ENCODE assay signal across 8 cellular contexts in the genomic region with DNA sequence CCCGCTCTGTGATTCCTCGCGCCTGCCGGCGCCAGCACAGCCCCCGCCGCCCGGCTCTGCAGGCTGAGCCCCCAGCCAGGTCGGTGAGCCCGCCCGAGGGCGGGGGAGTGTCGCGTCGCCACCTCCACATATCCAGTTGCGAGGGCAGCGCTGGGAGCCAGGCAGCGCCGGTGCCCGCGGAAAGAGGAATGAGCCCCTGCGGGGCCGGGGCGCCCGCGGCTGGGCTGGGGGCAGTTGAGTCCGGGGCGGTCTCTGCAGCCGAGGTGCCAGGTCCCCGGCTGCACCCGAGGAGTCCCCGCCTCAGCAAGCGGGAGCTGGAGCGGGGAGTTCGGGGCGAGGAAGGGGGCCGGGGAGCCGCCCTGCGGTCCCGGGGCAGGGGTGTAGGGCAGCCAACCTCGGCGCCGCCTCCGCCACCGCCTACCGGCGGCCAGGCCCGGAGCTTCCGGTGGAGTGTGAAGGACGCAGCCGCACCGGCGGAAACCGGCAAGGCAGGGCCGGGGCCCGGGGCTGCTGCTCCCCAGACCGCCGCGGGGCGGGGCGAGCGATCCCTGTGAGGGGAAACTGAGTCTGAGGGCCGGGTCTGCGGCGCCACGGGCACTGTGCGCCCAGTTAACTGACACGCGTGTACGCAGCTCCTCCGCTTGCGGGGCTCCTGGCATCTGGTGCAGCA. TPM values are rescaled to one million over a fixed set of nuclear protein-coding genes. Genes with fewer than 3 reads are reported as not detected.
DNase-seq lines count a peak whose midpoint lies in the region.

No MANE protein-coding gene starts in this region.

- H3K27ac ChIP-seq in GM23248: no peak overlapping the region

- H3K4me2 ChIP-seq in GM23248 (ENCODE audit: unreplicated experiment): peak overlapping the region; percentile 74

- peak overlapping the region; percentile 77 for H3K4me3 ChIP-seq in GM23248

- peaks cover 23% of the 10 kb centered on the region for H3F3A ChIP-seq in GM23248 (ENCODE audit: insufficient read depth)

- peak overlapping the region; percentile 95 for H2AFZ ChIP-seq in GM23248

- in situ Hi-C loops in GM23248 (cut with MboI): no loop called here

- no peaks in the 10 kb centered on the region for H3K9me2 ChIP-seq in GM23248 (ENCODE audit: insufficient read depth)

- H3K36me3 ChIP-seq in GM23248 (ENCODE audit: low read depth): no peaks in the 10 kb centered on the region

- WGBS in GM23248 (ENCODE audit: low coverage in 1 of 2, low lambda C conversion rate in 2 of 2, missing lambda C conversion rate in 2 of 2), 2 experiments: 2% methylated on average over 43 to 56 of the region's 72 CpGs

- peaks cover 30% of the 10 kb centered on the region for H3K4me1 ChIP-seq in GM23248 (ENCODE audit: insufficient read depth)

- H3K27me3 ChIP-seq in GM23248 (replicated peaks; ENCODE audit: insufficient read depth): no peaks in the 10 kb centered on the region

- no peaks in the 10 kb centered on the region for H4K20me1 ChIP-seq in GM23248 (ENCODE audit: insufficient read depth)

- no peaks in the 10 kb centered on the region for H3K9me3 ChIP-seq in GM23248 (ENCODE audit: low read depth)

- no peaks in the 10 kb centered on the region for H3K79me2 ChIP-seq in GM23248 (ENCODE audit: insufficient read depth)

- peak overlapping the region; percentile 72 for H3K9ac ChIP-seq in GM23248

- DNase-seq in GM03348 (ENCODE audit: low spot score) (peak; percentile 92), GM23248 (peak; percentile 69), NCI-H1092 treated with DMSO at 0.1 percent for 48 hours (lab: John Stamatoyannopoulos, UW) (peak; percentile 59), lung microvascular endothelial cell (ENCODE audit: low read depth in 2 of 2) (peak; percentile 43 to 50), NCI-H1694 treated with DMSO at 0.1 percent for 48 hours (lab: John Stamatoyannopoulos, UW) (no peak)
- peak; percentile 72 for DNase-seq in activated CD4-positive, alpha-beta T cell treated with anti-CD3 and anti-CD28 coated beads, Interleukin-2, amount 50 U/mL, for 1 hour
- DNase-seq in effector CD4-positive, alpha-beta T cell: peak; percentile 59
- DNase-seq in stimulated activated CD8-positive, alpha-beta memory T cell treated with anti-CD3 and anti-CD28 coated beads, Interleukin-2, amount 100 ng/mL, for 48 hours (ENCODE audit: low read depth in 2 of 2): peak; percentile 63 to 64

RNA-seq across cellular contexts. Expression of a gene that starts 2.3 kb away (rescaled TPM):
- total RNA-seq in GM23248 (2014; rRNA removed; shearing (Covaris generic)): 0.38 and 0.54 TPM in 2 replicates
- polyA plus RNA-seq in GM23248 (2016; fragmentation: Nextera tagmentation; extraction: Ambion mirVana): 0.54 and 0.75 TPM in 2 replicates
- total RNA-seq in lung microvascular endothelial cell: 0.60 and 1.1 TPM in 2 replicates

RNA-seq across cellular contexts. Expression of a gene that starts 51.9 kb away (rescaled TPM):
- total RNA-seq in GM23248 (2014; rRNA removed; shearing (Covaris generic)): 16.7 and 28.2 TPM in 2 replicates
- 15.1 and 17.1 TPM in 2 replicates for polyA plus RNA-seq in GM23248 (2016; fragmentation: Nextera tagmentation; extraction: Ambion mirVana)
- 9.3 and 22.2 TPM in 2 replicates for total RNA-seq in lung microvascular endothelial cell
